In the genomic region with DNA sequence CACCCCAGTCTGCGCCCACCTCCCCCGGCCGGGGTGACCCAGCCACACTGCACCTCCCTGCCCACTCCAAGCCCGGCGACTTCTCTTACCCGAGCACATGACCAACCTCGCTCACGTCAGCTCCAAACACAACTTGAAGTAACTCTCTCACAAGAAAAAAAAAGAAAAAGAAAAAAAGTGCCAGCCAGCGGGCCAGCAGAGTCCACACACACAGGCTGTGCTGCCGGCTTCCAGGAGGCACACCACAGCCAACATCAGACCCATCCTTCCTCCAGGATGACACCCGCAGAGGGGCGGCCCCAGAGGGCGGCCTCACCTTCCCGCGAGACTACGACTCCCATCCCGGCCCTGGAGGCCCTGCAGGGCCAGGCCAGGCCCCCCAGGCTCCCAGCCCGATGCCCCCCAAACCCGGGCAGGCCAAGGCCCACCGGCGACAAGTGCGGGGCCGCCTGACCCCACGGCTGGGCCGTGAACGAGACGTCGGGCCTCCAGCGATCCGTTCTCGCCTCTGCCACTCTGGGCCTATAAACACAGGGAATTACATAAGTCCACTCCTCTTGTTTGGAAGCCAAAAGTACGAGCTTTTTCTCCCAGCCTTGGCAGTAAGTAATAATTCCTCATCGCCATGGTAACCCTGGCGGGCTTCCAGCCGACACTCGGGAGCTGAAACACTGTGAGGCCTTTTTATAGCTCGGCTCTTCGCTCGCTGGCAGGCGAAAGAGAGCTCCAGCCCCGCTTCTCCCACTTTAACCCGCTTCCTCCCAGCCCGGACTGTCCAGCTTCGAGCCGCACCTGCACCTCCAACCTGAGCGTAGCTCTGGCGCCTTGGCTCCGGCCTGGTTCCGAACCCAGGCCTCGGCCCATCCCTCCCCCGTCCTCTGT, we compare ENCODE assay signal across 1 cellular context.
A peak's percentile ranks its signal among the peaks of the same experiment; 100 is the strongest.
TF ChIP-seq lines count a peak whose summit lies in the region.

No MANE protein-coding gene starts in this region.

TF ChIP-seq in HepG2, 621 proteins besides CTCF, POLR2A, EP300 and RAD21 (continued from another document):
- TF ChIP-seq ZNF614 (CRISPR knock-in tag; IDR thresholded peaks at IDR 0.05; ENCODE audit: borderline replicate concordance) (peak; percentile 56; the same call in 1 of the 2 replicates), ARID2 (CRISPR knock-in tag; IDR thresholded peaks at IDR 0.05; ENCODE audit: borderline replicate concordance) (0 out of 2 replicates have a peak, but pooled peaks have one; percentile 35), SNRNP70 (IDR thresholded peaks at IDR 0.05; ENCODE audit: low read depth, low read length) (no peak), ZNF558 (CRISPR knock-in tag; IDR thresholded peaks at IDR 0.05; ENCODE audit: borderline replicate concordance) (0 out of 2 replicates have a peak, but pooled peaks have one; percentile 22), ZNF256 (CRISPR knock-in tag; conservative IDR thresholded peaks at IDR 0.05) (peak; percentile 89), SP5 (CRISPR knock-in tag; IDR thresholded peaks at IDR 0.05; ENCODE audit: borderline replicate concordance, low read depth) (0 out of 2 replicates have a peak, but pooled peaks have one; percentile 20), MEIS2 (CRISPR knock-in tag; IDR thresholded peaks at IDR 0.05) (peak; percentile 71; the same call in 1 of the 2 replicates), SPEN (CRISPR knock-in tag; IDR thresholded peaks at IDR 0.05; ENCODE audit: low read depth) (peak; percentile 89)
- TF ChIP-seq, protein P1, sequence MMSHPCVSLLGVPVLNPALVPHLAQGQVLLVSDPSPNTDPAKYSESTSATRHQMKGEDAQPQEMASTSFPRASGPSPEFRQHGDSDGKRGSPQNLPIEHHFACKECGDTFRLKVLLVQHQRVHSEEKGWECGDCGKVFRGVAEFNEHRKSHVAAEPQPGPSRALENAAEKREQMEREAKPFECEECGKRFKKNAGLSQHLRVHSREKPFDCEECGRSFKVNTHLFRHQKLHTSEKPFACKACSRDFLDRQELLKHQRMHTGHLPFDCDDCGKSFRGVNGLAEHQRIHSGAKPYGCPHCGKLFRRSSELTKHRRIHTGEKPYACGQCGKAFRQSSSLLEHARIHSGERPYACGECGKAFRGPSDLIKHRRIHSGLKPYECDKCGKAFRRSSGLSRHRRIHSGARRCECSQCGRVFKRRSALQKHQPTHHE (CRISPR knock-in tag; IDR thresholded peaks at IDR 0.05; ENCODE audit: borderline replicate concordance): peak; percentile 64; the same call in 1 of the 2 replicates
